ENCODE assay signal across 9 cellular contexts in genomic region chr7:121372376-121373024, GRCh38. TPM values are rescaled to one million over a fixed set of nuclear protein-coding genes. Genes with fewer than 3 reads are reported as not detected.
DNase-seq lines count a peak whose midpoint lies in the region; ATAC-seq, FAIRE-seq and TF ChIP-seq lines count a peak whose summit lies in the region.
"Had no signal": no experiment of that assay in that cellular context is flagged by ENCODE, and none has a peak within 500 bp of the region (broad histone marks: within the 10 kb centered on the region; RNA-seq: fewer than 3 reads in every experiment).

No MANE protein-coding gene starts in this region.

- WGBS in heart right ventricle, 2 donors = 89 to 90% methylated on average over 2 of the region's 2 CpGs

- H3K36me3 ChIP-seq in heart right ventricle (peaks cover 0 to 64% (median 0%) of the 10 kb centered on the region in 9 donors), gastrocnemius medialis (peaks cover 0 to 2% of the 10 kb centered on the region in 2 donors)

- H3K27ac ChIP-seq in heart right ventricle (peak overlapping the region in 3 of 10 donors; percentile 6 to 60 (median 48)), gastrocnemius medialis (no peak overlapping the region)

- FAIRE-seq in GM12892 (lab: Jason Lieb, UNC) = peak; percentile 90
- FAIRE-seq: H1 had no signal

- H3K4me1 ChIP-seq in heart right ventricle (peaks cover 0 to 32% (median 22%) of the 10 kb centered on the region in 9 donors), gastrocnemius medialis (peaks cover 0 to 4% of the 10 kb centered on the region in 2 donors)

- peak; percentile 89 for ATAC-seq in GM21526 (IDR thresholded peaks at IDR 0.05; ENCODE audit: low FRiP score, unreplicated experiment)
- ATAC-seq in HG03575 (IDR thresholded peaks at IDR 0.05; ENCODE audit: extremely low read depth, insufficient number of reproducible peaks, low FRiP score, unreplicated experiment) = peak; percentile 90
- ATAC-seq in heart right ventricle = peak in 6 of 8 donors; percentile 33 to 71 (median 56)
- no peak for ATAC-seq in gastrocnemius medialis

- DNase-seq in GM12892 (ENCODE audit: insufficient read length) (no peak), heart right ventricle (no peak), amygdala (lab: John Stamatoyannopoulos, UW) (no peak), gastrocnemius medialis (no peak), middle frontal gyrus (ENCODE audit: extremely low spot score, low spot score) (no peak)
- DNase-seq in activated effector memory CD4-positive, alpha-beta T cell treated with Interleukin-2 at 50 U/mL for 16 hours = no peak

- intact Hi-C loops in heart right ventricle (cut with DNase I) (no loop called here), gastrocnemius medialis (cut with DNase I; ENCODE audit: low total_unique reads) (no loop called here)

- H3K27me3 ChIP-seq in heart right ventricle = no peaks in the 10 kb centered on the region
- no peaks in the 10 kb centered on the region for H3K27me3 ChIP-seq in gastrocnemius medialis

- no peak for TF ChIP-seq CTCF in heart right ventricle (IDR thresholded peaks at IDR 0.05)
- TF ChIP-seq CTCF in gastrocnemius medialis (IDR thresholded peaks at IDR 0.05 in 4 of 5, conservative IDR thresholded peaks at IDR 0.05 in 1 of 5) = no peak

- H3K9me3 ChIP-seq in heart right ventricle (no peaks in the 10 kb centered on the region), gastrocnemius medialis (no peaks in the 10 kb centered on the region)

- H3K4me3 ChIP-seq in heart right ventricle (no peak overlapping the region), gastrocnemius medialis (no peak overlapping the region)

- in situ Hi-C loops in gastrocnemius medialis (cut with MboI; ENCODE audit: low sequenced_read_pairs in 4 of 4) = loop anchor here in 1 of 4 donors (25.0 kb wide), 1 partner anchor 615 kb away; no protein-coding TSS in a partner anchor

- no peak for TF ChIP-seq POLR2A in GM12892 (IDR thresholded peaks at IDR 0.05; ENCODE audit: low read depth, low read length)
- TF ChIP-seq POLR2A in gastrocnemius medialis (IDR thresholded peaks at IDR 0.05) = no peak

RNA-seq across cellular contexts. Expression of gene FAM3C, which starts 23.6 kb away (rescaled TPM):
- 26.1 TPM for polyA plus RNA-seq in GM12892 (2012; ENCODE audit: missing spikeins)
- 10 to 100 TPM; 33.3 to 51.8 (median 43.0) TPM for total RNA-seq in heart right ventricle
- 10 to 100 TPM; 16.5 to 60.8 TPM for polyA plus RNA-seq in heart right ventricle
- 10 to 100 TPM in 3 of 4 donors, 1 to 10 TPM in 1; 9.7 to 17.5 (median 13.2) TPM for total RNA-seq in gastrocnemius medialis

RNA-seq across cellular contexts. Expression of gene WNT16, which starts 43.7 kb away (rescaled TPM):
- not detected for polyA plus RNA-seq in GM12892 (2012; ENCODE audit: missing spikeins)
- total RNA-seq in heart right ventricle = not detected
- polyA plus RNA-seq in heart right ventricle = not detected
- total RNA-seq in gastrocnemius medialis = 1 to 10 TPM in 1 of 4 donors, not detected in 3; 1.5 TPM

Comparison
In these comparisons a context has a peak if more than half of its experiments do, and no peak if none do; other contexts are left out.
1. ATAC-seq: peak in GM21526 (single experiment), HG03575 (single experiment) and heart right ventricle (6 of 8); none in gastrocnemius medialis (0 of 2).